19 cellular contexts compared by ENCODE assay signal in the genomic region with DNA sequence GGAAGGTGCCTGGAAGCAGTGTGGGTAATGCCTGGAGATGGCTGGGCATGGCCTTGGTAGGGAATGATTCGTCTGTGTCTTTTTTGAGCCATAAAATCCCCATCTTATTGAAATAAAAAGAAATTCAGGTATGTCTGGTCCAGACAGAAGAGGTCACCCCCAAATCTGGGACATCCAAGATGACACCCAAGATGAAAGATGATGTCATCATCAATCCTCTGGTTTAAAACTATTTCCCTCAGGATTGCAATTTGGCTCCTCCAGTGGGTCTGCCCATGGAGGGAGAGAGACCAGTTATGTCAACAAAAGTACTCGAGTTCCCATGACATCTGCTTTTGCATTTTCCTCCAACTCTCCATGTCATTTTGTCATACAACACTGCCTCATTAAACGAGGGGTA. TPM values are rescaled to one million over a fixed set of nuclear protein-coding genes. Genes with fewer than 3 reads are reported as not detected.
"Had no signal": no experiment of that assay in that cellular context is flagged by ENCODE, and none has a peak within 500 bp of the region (broad histone marks: within the 10 kb centered on the region; RNA-seq: fewer than 3 reads in every experiment).

No MANE protein-coding gene starts in this region.

- H3K36me3 Mint-ChIP-seq: brain, neural progenitor cell had no signal

- H3K4me3 ChIP-seq: colonic mucosa, left lung, neural progenitor cell, transverse colon, uterus had no signal

- H3K4me1 Mint-ChIP-seq: brain, neural progenitor cell had no signal

- H3K9me3 ChIP-seq: colonic mucosa, left lung, transverse colon had no signal

- ATAC-seq: left lung had no signal

- DNase-seq: activated naive CD8-positive, alpha-beta T cell treated with anti-CD3 and anti-CD28 coated beads, Interleukin-2, amount 10 ng/mL, durations not matched to agents 7 days and 5 days; anterior cingulate cortex; caudate nucleus; colonic mucosa; erythroblast; kidney; left lung; midbrain; substantia nigra; uterus; WERI-Rb-1 had no signal

- H3K27me3 ChIP-seq: colonic mucosa, left lung, transverse colon, uterus had no signal

- H3K9ac ChIP-seq: neural progenitor cell had no signal

- H3K27ac Mint-ChIP-seq: activated naive CD8-positive, alpha-beta T cell treated with anti-CD3 and anti-CD28 coated beads, Interleukin-2, amount 10 ng/mL, durations not matched to agents 7 days and 5 days; activated T-helper 1 cell treated with anti-CD3 and anti-CD28 coated beads, Interleukin-12 subunit alpha, Interleukin-12 subunit beta, Interleukin-2, Interleukin-4 antibody, amounts not matched to agents 30 ng/mL and 10 ng/mL and 1 ng/mL, durations not matched to agents 14 hours and 24 hours and 36 hours; brain; neural progenitor cell; progenitor cell of endocrine pancreas; T-helper 1 cell treated with Interleukin-12 subunit alpha and Interleukin-12 subunit beta and Interleukin-4 antibody, amounts not matched to agents 30 μg/mL and 1 μg/mL, for 36 hours had no signal

- H3K9me3 Mint-ChIP-seq: neural progenitor cell had no signal

- H3K4me3 Mint-ChIP-seq: activated naive CD8-positive, alpha-beta T cell treated with anti-CD3 and anti-CD28 coated beads, Interleukin-2, amount 10 ng/mL, durations not matched to agents 7 days and 5 days; activated T-helper 1 cell treated with anti-CD3 and anti-CD28 coated beads, Interleukin-12 subunit alpha, Interleukin-12 subunit beta, Interleukin-2, Interleukin-4 antibody, amounts not matched to agents 30 ng/mL and 10 ng/mL and 1 ng/mL, durations not matched to agents 14 hours and 24 hours and 36 hours; brain; neural progenitor cell; T-helper 1 cell treated with Interleukin-12 subunit alpha and Interleukin-12 subunit beta and Interleukin-4 antibody, amounts not matched to agents 30 μg/mL and 1 μg/mL, for 36 hours had no signal

- H3K36me3 ChIP-seq: colonic mucosa, left lung, neural progenitor cell, transverse colon, uterus, WERI-Rb-1 had no signal

- H3K4me2 ChIP-seq: neural progenitor cell had no signal

- H3K4me1 ChIP-seq: colonic mucosa, left lung, neural progenitor cell, transverse colon, uterus had no signal

- H3K27ac ChIP-seq: colonic mucosa, left lung, neural progenitor cell, transverse colon, uterus, WERI-Rb-1 had no signal

- H2AFZ ChIP-seq: neural progenitor cell had no signal

RNA-seq across cellular contexts. Expression of a gene that starts 16.7 kb away (rescaled TPM):
- total RNA-seq: activated T-helper 1 cell treated with anti-CD3 and anti-CD28 coated beads, Interleukin-12 subunit alpha, Interleukin-12 subunit beta, Interleukin-2, Interleukin-4 antibody, amounts not matched to agents 30 ng/mL and 10 ng/mL and 1 ng/mL, durations not matched to agents 14 hours and 24 hours and 36 hours; lung microvascular endothelial cell; osteoblast; progenitor cell of endocrine pancreas had no signal
